12 cellular contexts compared by ENCODE assay signal in the genomic region with DNA sequence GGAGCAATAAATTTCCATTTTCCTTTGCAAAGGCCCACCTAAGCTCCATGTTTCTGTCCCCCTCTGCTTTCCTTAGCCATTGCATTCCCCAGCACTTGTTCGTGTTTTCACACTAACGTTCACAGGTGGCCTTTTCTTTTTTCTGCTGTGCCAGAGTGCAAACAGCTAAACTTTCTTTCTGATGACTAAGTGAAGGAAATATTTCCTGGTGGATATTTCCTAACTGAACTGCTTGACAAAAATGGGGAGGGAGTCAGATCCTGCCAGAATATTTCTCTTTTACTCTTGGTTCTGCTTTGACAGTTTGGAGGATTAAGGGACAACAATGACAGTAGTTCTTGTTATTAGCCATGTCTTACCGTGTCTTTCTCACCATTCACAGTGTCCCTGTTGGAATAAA.
A peak's percentile ranks its signal among the peaks of the same experiment; 100 is the strongest.
DNase-seq lines count a peak whose midpoint lies in the region; FAIRE-seq and TF ChIP-seq lines count a peak whose summit lies in the region.
"Had no signal": no experiment of that assay in that cellular context is flagged by ENCODE, and none has a peak within 500 bp of the region (broad histone marks: within the 10 kb centered on the region; RNA-seq: fewer than 3 reads in every experiment).

No MANE protein-coding gene starts in this region.

- H3K9me3 ChIP-seq in esophagus squamous epithelium = no peaks in the 10 kb centered on the region
- H3K9me3 ChIP-seq in sigmoid colon = no peaks in the 10 kb centered on the region
- no peaks in the 10 kb centered on the region for H3K9me3 ChIP-seq in suprapubic skin
- H3K9me3 ChIP-seq: HAP-1 had no signal

- DNase-seq in ELR (ENCODE audit: low read depth) (peak; percentile 71), RCC 7860 (ENCODE audit: low spot score) (peak; percentile 47), esophagus squamous epithelium (lab: John Stamatoyannopoulos, UW) (no peak), sigmoid colon (no peak), suprapubic skin (ENCODE audit: low spot score in 2 of 2) (no peak), COLO668 (lab: John Stamatoyannopoulos, UW; ENCODE audit: unreplicated experiment) (no peak), NCI-H2107 treated with DMSO at 0.1 percent for 48 hours (lab: John Stamatoyannopoulos, UW; ENCODE audit: unreplicated experiment) (no peak)
- no peak for DNase-seq in activated CD4-positive, alpha-beta T cell treated with anti-CD3 and anti-CD28 coated beads, Interleukin-2, amount 50 U/mL, for 4 hours
- DNase-seq: activated T-cell treated with anti-CD3 and anti-CD28 coated beads, Interleukin-2, amount 50 U/mL, for 48 hours; hippocampal formation; RPMI8226 had no signal

- 19 to 40% methylated on average over 3 of the region's 3 CpGs for WGBS in esophagus squamous epithelium, 2 donors
- 66 to 76% methylated on average over 3 of the region's 3 CpGs for WGBS in sigmoid colon, 2 donors
- 54% methylated on average over 3 of the region's 3 CpGs for WGBS in suprapubic skin

- H3K36me3 ChIP-seq in esophagus squamous epithelium (no peaks in the 10 kb centered on the region), sigmoid colon (no peaks in the 10 kb centered on the region), suprapubic skin (no peaks in the 10 kb centered on the region)
- H3K36me3 ChIP-seq: HAP-1 had no signal

- TF ChIP-seq EP300 in sigmoid colon (IDR thresholded peaks at IDR 0.05) (no peak), suprapubic skin (IDR thresholded peaks at IDR 0.05) (no peak)

- FAIRE-seq in RCC 7860 (lab: Jason Lieb, UNC) = peak; percentile 68

- H3K4me1 ChIP-seq in esophagus squamous epithelium (peaks cover 0 to 28% (median 3%) of the 10 kb centered on the region in 3 donors), sigmoid colon (peaks cover 0 to 11% (median 3%) of the 10 kb centered on the region in 4 donors), suprapubic skin (no peaks in the 10 kb centered on the region)

- H3K27ac ChIP-seq in esophagus squamous epithelium (peak overlapping the region in 3 of 4 donors; percentile 53 to 68 (median 63)), sigmoid colon (peak overlapping the region; percentile 17 to 43 (median 32)), suprapubic skin (no peak overlapping the region)

- no peaks in the 10 kb centered on the region for H3K27me3 ChIP-seq in esophagus squamous epithelium
- no peaks in the 10 kb centered on the region for H3K27me3 ChIP-seq in sigmoid colon
- no peaks in the 10 kb centered on the region for H3K27me3 ChIP-seq in suprapubic skin

- H3K4me3 ChIP-seq in esophagus squamous epithelium = no peak overlapping the region
- H3K4me3 ChIP-seq in sigmoid colon = no peak overlapping the region
- H3K4me3 ChIP-seq in suprapubic skin = no peak overlapping the region
- H3K4me3 ChIP-seq: HAP-1 had no signal

- intact Hi-C loops in esophagus squamous epithelium (cut with DNase I) (no loop called here), sigmoid colon (cut with DNase I) (no loop called here)

- TF ChIP-seq CTCF in esophagus squamous epithelium (IDR thresholded peaks at IDR 0.05) = no peak
- no peak for TF ChIP-seq CTCF in sigmoid colon (IDR thresholded peaks at IDR 0.05)
- TF ChIP-seq CTCF in suprapubic skin (IDR thresholded peaks at IDR 0.05) = no peak

- TF ChIP-seq POLR2A in esophagus squamous epithelium (IDR thresholded peaks at IDR 0.05) (no peak), sigmoid colon (IDR thresholded peaks at IDR 0.05) (no peak), suprapubic skin (IDR thresholded peaks at IDR 0.05) (no peak)

Comparison
In these comparisons a context has a peak if more than half of its experiments do, and no peak if none do; other contexts are left out.
1. DNase-seq: peak in ELR (single experiment) and RCC 7860 (single experiment); none in esophagus squamous epithelium (single experiment), sigmoid colon (single experiment), suprapubic skin (0 of 2), COLO668 (single experiment), NCI-H2107 treated with DMSO at 0.1 percent for 48 hours (single experiment) and activated CD4-positive, alpha-beta T cell treated with anti-CD3 and anti-CD28 coated beads, Interleukin-2, amount 50 U/mL, for 4 hours (0 of 2).